1 cellular context compared by ENCODE assay signal in the genomic region with DNA sequence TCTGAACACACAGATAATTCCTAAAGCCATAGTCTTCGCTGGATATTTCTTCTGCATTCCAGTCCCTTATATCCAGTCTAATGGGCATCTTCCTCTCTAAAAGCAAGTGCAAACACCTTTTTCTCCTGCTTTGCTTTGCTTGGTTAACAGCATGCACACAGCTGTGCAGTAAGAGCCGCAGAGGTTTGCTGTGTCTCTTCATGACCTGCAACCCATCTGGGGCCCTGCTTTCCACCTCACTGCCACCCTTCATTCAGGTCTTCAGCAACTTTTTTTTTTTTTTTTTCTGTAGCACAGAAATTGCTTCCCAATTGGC.
TF ChIP-seq lines count a peak whose summit lies in the region.

No MANE protein-coding gene starts in this region.

TF ChIP-seq in HepG2, 621 proteins besides CTCF, POLR2A, EP300 and RAD21:
- TF ChIP-seq, protein P1, sequence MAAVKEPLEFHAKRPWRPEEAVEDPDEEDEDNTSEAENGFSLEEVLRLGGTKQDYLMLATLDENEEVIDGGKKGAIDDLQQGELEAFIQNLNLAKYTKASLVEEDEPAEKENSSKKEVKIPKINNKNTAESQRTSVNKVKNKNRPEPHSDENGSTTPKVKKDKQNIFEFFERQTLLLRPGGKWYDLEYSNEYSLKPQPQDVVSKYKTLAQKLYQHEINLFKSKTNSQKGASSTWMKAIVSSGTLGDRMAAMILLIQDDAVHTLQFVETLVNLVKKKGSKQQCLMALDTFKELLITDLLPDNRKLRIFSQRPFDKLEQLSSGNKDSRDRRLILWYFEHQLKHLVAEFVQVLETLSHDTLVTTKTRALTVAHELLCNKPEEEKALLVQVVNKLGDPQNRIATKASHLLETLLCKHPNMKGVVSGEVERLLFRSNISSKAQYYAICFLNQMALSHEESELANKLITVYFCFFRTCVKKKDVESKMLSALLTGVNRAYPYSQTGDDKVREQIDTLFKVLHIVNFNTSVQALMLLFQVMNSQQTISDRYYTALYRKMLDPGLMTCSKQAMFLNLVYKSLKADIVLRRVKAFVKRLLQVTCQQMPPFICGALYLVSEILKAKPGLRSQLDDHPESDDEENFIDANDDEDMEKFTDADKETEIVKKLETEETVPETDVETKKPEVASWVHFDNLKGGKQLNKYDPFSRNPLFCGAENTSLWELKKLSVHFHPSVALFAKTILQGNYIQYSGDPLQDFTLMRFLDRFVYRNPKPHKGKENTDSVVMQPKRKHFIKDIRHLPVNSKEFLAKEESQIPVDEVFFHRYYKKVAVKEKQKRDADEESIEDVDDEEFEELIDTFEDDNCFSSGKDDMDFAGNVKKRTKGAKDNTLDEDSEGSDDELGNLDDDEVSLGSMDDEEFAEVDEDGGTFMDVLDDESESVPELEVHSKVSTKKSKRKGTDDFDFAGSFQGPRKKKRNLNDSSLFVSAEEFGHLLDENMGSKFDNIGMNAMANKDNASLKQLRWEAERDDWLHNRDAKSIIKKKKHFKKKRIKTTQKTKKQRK (IDR thresholded peaks at IDR 0.05; ENCODE audit: low read length), result no peak
- TF ChIP-seq RBM22 (optimal IDR thresholded peaks at IDR 0.05; ENCODE audit: low read length) (peak; percentile 21), PITX1 (CRISPR knock-in tag; IDR thresholded peaks at IDR 0.05) (peak; percentile 6; the same call in 1 of the 2 replicates), ZNF615 (CRISPR knock-in tag; IDR thresholded peaks at IDR 0.05; ENCODE audit: borderline replicate concordance) (no peak), HNF4G (IDR thresholded peaks at IDR 0.05; ENCODE audit: borderline replicate concordance, low read depth, low read length) (no peak), HNF4G (CRISPR knock-in tag; IDR thresholded peaks at IDR 0.05; ENCODE audit: borderline replicate concordance, low read depth) (0 out of 2 replicates have a peak, but pooled peaks have one; percentile 38), SALL1 (CRISPR knock-in tag; IDR thresholded peaks at IDR 0.05) (0 out of 2 replicates have a peak, but pooled peaks have one; percentile 5), ZNF598 (CRISPR knock-in tag; IDR thresholded peaks at IDR 0.05; ENCODE audit: borderline replicate concordance) (no peak), SSRP1 (CRISPR knock-in tag; IDR thresholded peaks at IDR 0.05) (peak; percentile 76; the same call in 1 of the 2 replicates), HNRNPH1 (optimal IDR thresholded peaks at IDR 0.05; ENCODE audit: low read depth, low read length) (no peak)
- TF ChIP-seq, protein P2, sequence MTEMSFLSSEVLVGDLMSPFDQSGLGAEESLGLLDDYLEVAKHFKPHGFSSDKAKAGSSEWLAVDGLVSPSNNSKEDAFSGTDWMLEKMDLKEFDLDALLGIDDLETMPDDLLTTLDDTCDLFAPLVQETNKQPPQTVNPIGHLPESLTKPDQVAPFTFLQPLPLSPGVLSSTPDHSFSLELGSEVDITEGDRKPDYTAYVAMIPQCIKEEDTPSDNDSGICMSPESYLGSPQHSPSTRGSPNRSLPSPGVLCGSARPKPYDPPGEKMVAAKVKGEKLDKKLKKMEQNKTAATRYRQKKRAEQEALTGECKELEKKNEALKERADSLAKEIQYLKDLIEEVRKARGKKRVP (CRISPR knock-in tag; IDR thresholded peaks at IDR 0.05), result 0 out of 4 replicates have a peak, but pooled peaks of 1 of the 2 experiments have one; percentile 2
- TF ChIP-seq, protein P3, sequence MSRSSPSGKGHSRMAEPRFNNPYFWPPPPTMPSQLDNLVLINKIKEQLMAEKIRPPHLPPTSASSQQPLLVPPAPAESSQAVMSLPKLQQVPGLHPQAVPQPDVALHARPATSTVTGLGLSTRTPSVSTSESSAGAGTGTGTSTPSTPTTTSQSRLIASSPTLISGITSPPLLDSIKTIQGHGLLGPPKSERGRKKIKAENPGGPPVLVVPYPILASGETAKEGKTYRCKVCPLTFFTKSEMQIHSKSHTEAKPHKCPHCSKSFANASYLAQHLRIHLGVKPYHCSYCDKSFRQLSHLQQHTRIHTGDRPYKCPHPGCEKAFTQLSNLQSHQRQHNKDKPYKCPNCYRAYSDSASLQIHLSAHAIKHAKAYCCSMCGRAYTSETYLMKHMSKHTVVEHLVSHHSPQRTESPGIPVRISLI (CRISPR knock-in tag; IDR thresholded peaks at IDR 0.05; ENCODE audit: borderline replicate concordance), result no peak
